6 cellular contexts compared by ENCODE assay signal in genomic region chr6:35468980-35469710, GRCh38. TPM values are rescaled to one million over a fixed set of nuclear protein-coding genes. Genes with fewer than 3 reads are reported as not detected.
A peak's percentile ranks its signal among the peaks of the same experiment; 100 is the strongest.
DNase-seq lines count a peak whose midpoint lies in the region; ATAC-seq and TF ChIP-seq lines count a peak whose summit lies in the region.

No MANE protein-coding gene starts in this region.

- peaks cover 48% of the 10 kb centered on the region for H3K36me3 Mint-ChIP-seq in stimulated activated memory B cell treated with anti-CD40 and anti-IgM and Interleukin-4, amounts not matched to agents 10 μg/mL and 1 μg/mL and 100 μg/mL, for 72 hours

- ATAC-seq in stimulated activated memory B cell treated with anti-CD40 and anti-IgM and Interleukin-4, amounts not matched to agents 10 μg/mL and 1 μg/mL and 100 μg/mL, for 72 hours = peak; percentile 21

- H3K27me3 ChIP-seq in BLaER1 treated with 17β-estradiol and CSF1 and Interleukin-3, amounts not matched to agents 10 nM and 100 nM = no peaks in the 10 kb centered on the region
- no peaks in the 10 kb centered on the region for H3K27me3 ChIP-seq in MG63

- DNase-seq in MG63 (peak; percentile 54), fibroblast of pulmonary artery (ENCODE audit: low read depth) (no peak), kidney tubule cell (ENCODE audit: low spot score) (no peak), activated gamma-delta T cell (lab: John Stamatoyannopoulos, UW) (no peak)

- TF ChIP-seq CTCF in fibroblast of pulmonary artery (IDR thresholded peaks at IDR 0.05; ENCODE audit: low read length, missing control alignments) = no peak

- peaks cover 50 to 90% (median 84%) of the 10 kb centered on the region in 11 experiments for H3K36me3 ChIP-seq in BLaER1 treated with 17β-estradiol and CSF1 and Interleukin-3, amounts not matched to agents 10 nM and 100 nM
- peaks cover 53% of the 10 kb centered on the region for H3K36me3 ChIP-seq in MG63

- peaks cover 27 to 42% (median 34%) of the 10 kb centered on the region in 10 experiments for H3K4me1 ChIP-seq in BLaER1 treated with 17β-estradiol and CSF1 and Interleukin-3, amounts not matched to agents 10 nM and 100 nM

- peaks cover 52 to 58% (median 55%) of the 10 kb centered on the region in 11 experiments for H4K20me1 ChIP-seq in BLaER1 treated with 17β-estradiol and CSF1 and Interleukin-3, amounts not matched to agents 10 nM and 100 nM

- peak overlapping the region; percentile 84 to 100 (median 92) for H3K4me3 ChIP-seq in BLaER1 treated with 17β-estradiol and CSF1 and Interleukin-3, amounts not matched to agents 10 nM and 100 nM
- peak overlapping the region; percentile 97 for H3K4me3 ChIP-seq in MG63
- peak overlapping the region; percentile 92 for H3K4me3 ChIP-seq in fibroblast of pulmonary artery (replicated peaks; ENCODE audit: low read depth, low read length)

- H3K4me2 ChIP-seq in BLaER1 treated with 17β-estradiol and CSF1 and Interleukin-3, amounts not matched to agents 10 nM and 100 nM = peak overlapping the region; percentile 82 to 100 (median 96)

- H3K27ac Mint-ChIP-seq in stimulated activated memory B cell treated with anti-CD40 and anti-IgM and Interleukin-4, amounts not matched to agents 10 μg/mL and 1 μg/mL and 100 μg/mL, for 72 hours = peak overlapping the region; percentile 100

- peak overlapping the region; percentile 93 to 100 (median 98) for H3K9ac ChIP-seq in BLaER1 treated with 17β-estradiol and CSF1 and Interleukin-3, amounts not matched to agents 10 nM and 100 nM

- peaks cover 0 to 8% (median 0%) of the 10 kb centered on the region in 11 experiments; a peak in 4 of 22 replicates for H3K9me3 ChIP-seq in BLaER1 treated with 17β-estradiol and CSF1 and Interleukin-3, amounts not matched to agents 10 nM and 100 nM (replicated peaks in 1 of 11)
- 0 out of 2 replicates have a peak, but pooled peaks cover 2% of the 10 kb centered on the region for H3K9me3 ChIP-seq in MG63

- no peaks in the 10 kb centered on the region for H3K9me3 Mint-ChIP-seq in stimulated activated memory B cell treated with anti-CD40 and anti-IgM and Interleukin-4, amounts not matched to agents 10 μg/mL and 1 μg/mL and 100 μg/mL, for 72 hours

- H3K27me3 Mint-ChIP-seq in stimulated activated memory B cell treated with anti-CD40 and anti-IgM and Interleukin-4, amounts not matched to agents 10 μg/mL and 1 μg/mL and 100 μg/mL, for 72 hours = no peaks in the 10 kb centered on the region

- peaks cover 43% of the 10 kb centered on the region for H3K4me1 Mint-ChIP-seq in stimulated activated memory B cell treated with anti-CD40 and anti-IgM and Interleukin-4, amounts not matched to agents 10 μg/mL and 1 μg/mL and 100 μg/mL, for 72 hours

- peak overlapping the region; percentile 99 for H3K4me3 Mint-ChIP-seq in stimulated activated memory B cell treated with anti-CD40 and anti-IgM and Interleukin-4, amounts not matched to agents 10 μg/mL and 1 μg/mL and 100 μg/mL, for 72 hours

- H3K27ac ChIP-seq in BLaER1 treated with 17β-estradiol and CSF1 and Interleukin-3, amounts not matched to agents 10 nM and 100 nM = peak overlapping the region; percentile 90 to 100 (median 98)

RNA-seq across cellular contexts. Expression of gene RPL10A, which starts 0.9 kb away (rescaled TPM):
- 1,962 and 2,782 TPM in 2 replicates for total RNA-seq in MG63 (2014; rRNA removed; shearing (Covaris generic); ENCODE audit: low replicate concordance)

RNA-seq across cellular contexts. Expression of gene FANCE, which starts 17.0 kb away (rescaled TPM):
- total RNA-seq in MG63 (2014; rRNA removed; shearing (Covaris generic); ENCODE audit: low replicate concordance) = 20.1 and 28.0 TPM in 2 replicates

RNA-seq across cellular contexts. Expression of gene TEAD3, which starts 27.7 kb away (rescaled TPM):
- total RNA-seq in MG63 (2014; rRNA removed; shearing (Covaris generic); ENCODE audit: low replicate concordance) = 7.5 and 9.2 TPM in 2 replicates

RNA-seq across cellular contexts. Expression of gene TULP1, which starts 43.6 kb away (rescaled TPM):
- total RNA-seq in MG63 (2014; rRNA removed; shearing (Covaris generic); ENCODE audit: low replicate concordance) = not detected in 2 replicates
